11 cellular contexts compared by ENCODE assay signal in the genomic region with DNA sequence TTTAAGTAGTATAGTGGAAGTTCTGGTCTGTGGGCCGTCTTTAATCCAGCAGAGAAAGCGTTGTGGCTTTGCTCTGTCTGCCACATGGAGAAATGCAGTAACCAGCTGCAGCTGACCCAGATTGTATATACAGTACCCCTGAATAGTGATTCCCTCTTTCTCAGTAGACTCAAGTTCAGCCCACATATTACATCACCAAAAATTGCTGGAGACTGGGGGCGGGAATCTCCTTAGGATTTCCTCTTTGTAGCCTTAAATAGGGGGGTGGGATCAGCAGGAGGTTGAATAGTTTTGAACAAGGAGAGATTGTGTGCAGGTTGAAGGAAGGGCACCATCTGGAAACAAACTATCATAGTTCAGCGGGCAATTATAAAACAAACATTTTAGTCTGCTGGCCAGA. TPM values are rescaled to one million over a fixed set of nuclear protein-coding genes. Genes with fewer than 3 reads are reported as not detected.
DNase-seq lines count a peak whose midpoint lies in the region; ATAC-seq and TF ChIP-seq lines count a peak whose summit lies in the region.
"Had no signal": no experiment of that assay in that cellular context is flagged by ENCODE, and none has a peak within 500 bp of the region (broad histone marks: within the 10 kb centered on the region; RNA-seq: fewer than 3 reads in every experiment).

A gene with protein sequence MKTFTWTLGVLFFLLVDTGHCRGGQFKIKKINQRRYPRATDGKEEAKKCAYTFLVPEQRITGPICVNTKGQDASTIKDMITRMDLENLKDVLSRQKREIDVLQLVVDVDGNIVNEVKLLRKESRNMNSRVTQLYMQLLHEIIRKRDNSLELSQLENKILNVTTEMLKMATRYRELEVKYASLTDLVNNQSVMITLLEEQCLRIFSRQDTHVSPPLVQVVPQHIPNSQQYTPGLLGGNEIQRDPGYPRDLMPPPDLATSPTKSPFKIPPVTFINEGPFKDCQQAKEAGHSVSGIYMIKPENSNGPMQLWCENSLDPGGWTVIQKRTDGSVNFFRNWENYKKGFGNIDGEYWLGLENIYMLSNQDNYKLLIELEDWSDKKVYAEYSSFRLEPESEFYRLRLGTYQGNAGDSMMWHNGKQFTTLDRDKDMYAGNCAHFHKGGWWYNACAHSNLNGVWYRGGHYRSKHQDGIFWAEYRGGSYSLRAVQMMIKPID (minus strand): TSS at position 134 of the 400 bp plus-strand sequence. CDS start 5,301 bp downstream, outside the sequence.

- H3K27me3 ChIP-seq in adipocyte (replicated peaks; ENCODE audit: control insufficient read depth, insufficient read depth, low read length) (no peaks in the 10 kb centered on the region), left ventricle myocardium inferior (ENCODE audit: low read depth) (no peaks in the 10 kb centered on the region)
- H3K27me3 ChIP-seq: BLaER1 had no signal

- DNase-seq in AG08396 (ENCODE audit: low spot score) = peak; percentile 22
- DNase-seq in adipocyte (ENCODE audit: low read depth) = peak; percentile 61
- DNase-seq in left ventricle myocardium inferior = no peak
- no peak for DNase-seq in posterior vena cava (ENCODE audit: low spot score)
- DNase-seq in NCI-H526 treated with DMSO at 0.1 percent for 48 hours (lab: John Stamatoyannopoulos, UW) = no peak
- no peak for DNase-seq in GM13977 (ENCODE audit: low spot score)
- no peak for DNase-seq in stimulated activated CD4-positive, alpha-beta T cell treated with anti-CD3 and anti-CD28 coated beads, Interleukin-4, amount 100 ng/mL, for 4 hours
- DNase-seq: activated CD4-positive, CD25-positive, alpha-beta regulatory T cell treated with anti-CD3 and anti-CD28 coated beads, Interleukin-2, amount 50 U/mL, for 72 hours; NCI-H345 had no signal

- no peaks in the 10 kb centered on the region for H3K36me3 ChIP-seq in adipocyte (ENCODE audit: control insufficient read depth, insufficient read depth, low read length, severe bottlenecking)
- no peaks in the 10 kb centered on the region for H3K36me3 ChIP-seq in left ventricle myocardium inferior
- H3K36me3 ChIP-seq: BLaER1 had no signal

- H3K4me1 ChIP-seq in adipocyte (ENCODE audit: control insufficient read depth, insufficient read depth, low read length) (peaks cover 50% of the 10 kb centered on the region), left ventricle myocardium inferior (peaks cover 42% of the 10 kb centered on the region)
- H3K4me1 ChIP-seq: BLaER1 had no signal

- H3K9ac ChIP-seq in adipocyte (ENCODE audit: low read length) = peak within 1 kb of the TSS; percentile 91
- H3K9ac ChIP-seq: BLaER1 had no signal

- H3K4me3 ChIP-seq in adipocyte (ENCODE audit: low read length) (peak within 1 kb of the TSS; percentile 92), left ventricle myocardium inferior (peak within 1 kb of the TSS; percentile 56)
- H3K4me3 ChIP-seq: BLaER1 had no signal

- no peak for ATAC-seq in GM18858 (IDR thresholded peaks at IDR 0.05; ENCODE audit: unreplicated experiment)

- H3K27ac ChIP-seq in left ventricle myocardium inferior (replicated peaks) = peak within 1 kb of the TSS; percentile 64
- H3K27ac ChIP-seq: BLaER1 had no signal

- intact Hi-C loops in left ventricle myocardium inferior (cut with micrococcal nuclease) = no loop called here
- intact Hi-C loops in posterior vena cava (cut with DNase I) = no loop called here

- no peaks in the 10 kb centered on the region for H3K9me3 ChIP-seq in adipocyte (ENCODE audit: control insufficient read depth, low read length)
- no peaks in the 10 kb centered on the region for H3K9me3 ChIP-seq in left ventricle myocardium inferior (replicated peaks)
- H3K9me3 ChIP-seq: BLaER1 had no signal

- in situ Hi-C loops in GM13977 (cut with MboI; ENCODE audit: low pct_unique_long_range_greater_than_20kb, low sequenced_read_pairs, unreplicated experiment) = no loop called here

- no peak for TF ChIP-seq CTCF in left ventricle myocardium inferior (IDR thresholded peaks at IDR 0.05; ENCODE audit: borderline replicate concordance)
- TF ChIP-seq CTCF in GM13977 (IDR thresholded peaks at IDR 0.05; ENCODE audit: extremely low read depth, insufficient read depth, missing control alignments) = no peak

RNA-seq across cellular contexts. Expression of the gene that starts here (rescaled TPM):
- 11.5 TPM for total RNA-seq in left ventricle myocardium inferior
- total RNA-seq in posterior vena cava = 100 to 1,000 TPM in 1 of 2 donors, 10 to 100 TPM in 1; 63.8 to 280 TPM

Comparison
In these comparisons a context has a peak if more than half of its experiments do, and no peak if none do; other contexts are left out.
1. DNase-seq: peak in AG08396 (single experiment) and adipocyte (single experiment); none in left ventricle myocardium inferior (single experiment), posterior vena cava (single experiment), NCI-H526 treated with DMSO at 0.1 percent for 48 hours (single experiment), GM13977 (single experiment) and stimulated activated CD4-positive, alpha-beta T cell treated with anti-CD3 and anti-CD28 coated beads, Interleukin-4, amount 100 ng/mL, for 4 hours (0 of 2).